Comparison of ENCODE assay signal across 1 cellular context in the genomic region with DNA sequence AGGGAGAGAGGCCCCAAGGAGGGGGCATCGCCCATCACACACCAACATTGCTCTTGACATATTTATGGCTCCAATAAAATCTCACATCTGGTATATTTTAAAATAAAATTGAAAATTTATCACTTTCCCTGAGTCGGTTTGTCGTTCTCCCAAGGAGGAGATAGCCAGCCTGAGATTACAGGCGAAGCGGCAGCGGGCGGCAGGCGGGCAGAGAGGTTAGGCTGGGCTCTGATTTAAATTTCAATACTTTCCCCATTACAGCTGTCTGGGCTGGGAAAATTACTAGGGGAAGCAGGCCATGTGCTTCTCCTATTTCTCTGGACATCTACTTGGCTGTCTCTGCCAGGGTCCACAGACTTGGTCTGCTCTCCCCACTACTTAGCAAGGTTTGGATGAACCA.
TF ChIP-seq lines count a peak whose summit lies in the region.

No MANE protein-coding gene starts in this region.

TF ChIP-seq in neural cell, 6 proteins besides CTCF, POLR2A, EP300 and RAD21 (continued from another document):
- TF ChIP-seq REST (IDR thresholded peaks at IDR 0.05; ENCODE audit: borderline replicate concordance): no peak
- no peak for TF ChIP-seq POLR2AphosphoS5 (IDR thresholded peaks at IDR 0.05)
- no peak for TF ChIP-seq SMC3 (conservative IDR thresholded peaks at IDR 0.05; ENCODE audit: poor library complexity)
TF ChIP-seq in neural cell: peak in this region for 0.
